In genomic region chr21:42796327-42797062, GRCh38 we compare ENCODE assay signal across 14 cellular contexts.
"Had no signal": no experiment of that assay in that cellular context is flagged by ENCODE, and none has a peak within 500 bp of the region (broad histone marks: within the 10 kb centered on the region; RNA-seq: fewer than 3 reads in every experiment).

No MANE protein-coding gene starts in this region.

- H3K27me3 ChIP-seq: pancreas, uterus had no signal

- DNase-seq: activated CD4-positive, alpha-beta T cell treated with anti-CD3 and anti-CD28 coated beads, Interleukin-2, amount 50 U/mL, for 4 hours; activated T-cell treated with anti-CD3 and anti-CD28 coated beads, Interleukin-2, amount 50 U/mL, for 1 hour; amniotic stem cell; brain microvascular endothelial cell; dorsolateral prefrontal cortex; pancreas; stimulated activated CD4-positive, alpha-beta T cell treated with anti-CD3 and anti-CD28 coated beads, Interleukin-4, amount 100 ng/mL, for 4 hours; stimulated activated naive CD8-positive, alpha-beta T cell treated with anti-CD3 and anti-CD28 coated beads, Interleukin-15, amount 100 ng/mL, for 72 hours; T-helper 1 cell; uterus had no signal

- H3K36me3 ChIP-seq: brain microvascular endothelial cell, esophagus muscularis mucosa, pancreas, uterus had no signal

- H3K4me1 ChIP-seq: esophagus muscularis mucosa, pancreas, uterus had no signal

- ATAC-seq: activated CD4-positive, CD25-positive, alpha-beta regulatory T cell treated with anti-CD3 and anti-CD28 coated beads, Interleukin-2, amount 50 U/mL, for 24 hours; activated naive CD4-positive, alpha-beta T cell treated with anti-CD3 and anti-CD28 coated beads, Interleukin-2, amount 50 U/mL, for 72 hours; stimulated activated naive CD8-positive, alpha-beta T cell treated with anti-CD3 and anti-CD28 coated beads, Interleukin-15, amount 100 ng/mL, for 72 hours had no signal

- H3K9me3 ChIP-seq: esophagus muscularis mucosa, pancreas, uterus had no signal

- H3K4me3 ChIP-seq: dorsolateral prefrontal cortex, esophagus muscularis mucosa, pancreas, uterus had no signal

- FAIRE-seq: endometrium, pancreas had no signal

- H3K27ac ChIP-seq: brain microvascular endothelial cell, dorsolateral prefrontal cortex, esophagus muscularis mucosa, pancreas, uterus had no signal
